ENCODE assay signal across 1 cellular context in genomic region chr10:75179657-75180177, GRCh38.
TF ChIP-seq lines count a peak whose summit lies in the region.

No MANE protein-coding gene starts in this region.

TF ChIP-seq in K562, 482 proteins besides CTCF, POLR2A, EP300 and RAD21:
- no peak for TF ChIP-seq IRF2 (CRISPR knock-in tag; IDR thresholded peaks at IDR 0.05)
- no peak for TF ChIP-seq KDM2B (CRISPR knock-in tag; IDR thresholded peaks at IDR 0.05)
- TF ChIP-seq, protein P1, sequence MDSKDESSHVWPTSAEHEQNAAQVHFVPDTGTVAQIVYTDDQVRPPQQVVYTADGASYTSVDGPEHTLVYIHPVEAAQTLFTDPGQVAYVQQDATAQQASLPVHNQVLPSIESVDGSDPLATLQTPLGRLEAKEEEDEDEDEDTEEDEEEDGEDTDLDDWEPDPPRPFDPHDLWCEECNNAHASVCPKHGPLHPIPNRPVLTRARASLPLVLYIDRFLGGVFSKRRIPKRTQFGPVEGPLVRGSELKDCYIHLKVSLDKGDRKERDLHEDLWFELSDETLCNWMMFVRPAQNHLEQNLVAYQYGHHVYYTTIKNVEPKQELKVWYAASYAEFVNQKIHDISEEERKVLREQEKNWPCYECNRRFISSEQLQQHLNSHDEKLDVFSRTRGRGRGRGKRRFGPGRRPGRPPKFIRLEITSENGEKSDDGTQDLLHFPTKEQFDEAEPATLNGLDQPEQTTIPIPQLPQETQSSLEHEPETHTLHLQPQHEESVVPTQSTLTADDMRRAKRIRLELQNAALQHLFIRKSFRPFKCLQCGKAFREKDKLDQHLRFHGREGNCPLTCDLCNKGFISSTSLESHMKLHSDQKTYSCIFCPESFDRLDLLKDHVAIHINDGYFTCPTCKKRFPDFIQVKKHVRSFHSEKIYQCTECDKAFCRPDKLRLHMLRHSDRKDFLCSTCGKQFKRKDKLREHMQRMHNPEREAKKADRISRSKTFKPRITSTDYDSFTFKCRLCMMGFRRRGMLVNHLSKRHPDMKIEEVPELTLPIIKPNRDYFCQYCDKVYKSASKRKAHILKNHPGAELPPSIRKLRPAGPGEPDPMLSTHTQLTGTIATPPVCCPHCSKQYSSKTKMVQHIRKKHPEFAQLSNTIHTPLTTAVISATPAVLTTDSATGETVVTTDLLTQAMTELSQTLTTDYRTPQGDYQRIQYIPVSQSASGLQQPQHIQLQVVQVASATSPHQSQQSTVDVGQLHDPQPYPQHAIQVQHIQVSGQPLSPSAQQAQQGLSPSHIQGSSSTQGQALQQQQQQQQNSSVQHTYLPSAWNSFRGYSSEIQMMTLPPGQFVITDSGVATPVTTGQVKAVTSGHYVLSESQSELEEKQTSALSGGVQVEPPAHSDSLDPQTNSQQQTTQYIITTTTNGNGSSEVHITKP (IDR thresholded peaks at IDR 0.05; ENCODE audit: partially characterized antibody) = peak; percentile 70
- TF ChIP-seq MTA2 (IDR thresholded peaks at IDR 0.05; ENCODE audit: low read depth) = no peak
- no peak for TF ChIP-seq ERF (CRISPR knock-in tag; IDR thresholded peaks at IDR 0.05)
- TF ChIP-seq DEAF1 (CRISPR knock-in tag; IDR thresholded peaks at IDR 0.05) = peak; percentile 12; the same call in 1 of the 2 replicates
- no peak for TF ChIP-seq BHLHE40 (IDR thresholded peaks at IDR 0.05; ENCODE audit: low read length)
- TF ChIP-seq TEAD4 (IDR thresholded peaks at IDR 0.05; ENCODE audit: low read length) = no peak
- no peak for TF ChIP-seq TEAD4 (CRISPR knock-in tag; IDR thresholded peaks at IDR 0.05; ENCODE audit: borderline replicate concordance)
